13 cellular contexts compared by ENCODE assay signal in the genomic region with DNA sequence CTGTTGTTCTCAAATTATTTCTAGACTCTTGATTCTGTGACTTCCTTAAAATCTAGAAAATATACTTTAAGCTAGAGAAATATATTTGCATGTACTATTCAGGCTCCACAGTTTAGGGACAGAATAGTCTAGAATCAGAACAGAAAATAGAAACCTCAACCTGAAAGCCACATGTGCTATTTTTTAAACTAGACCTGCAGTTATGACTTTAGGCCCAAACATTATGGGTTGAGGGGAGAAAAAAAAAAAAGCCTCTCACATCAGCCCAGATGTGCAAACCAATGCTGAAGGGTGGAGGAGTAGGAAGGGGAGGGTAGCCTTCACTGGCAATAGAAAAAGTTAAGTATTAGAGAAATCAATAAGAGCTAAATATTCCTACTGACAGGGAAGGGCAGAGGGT. TPM values are rescaled to one million over a fixed set of nuclear protein-coding genes. Genes with fewer than 3 reads are reported as not detected.
DNase-seq lines count a peak whose midpoint lies in the region; ATAC-seq lines count a peak whose summit lies in the region.
"Had no signal": no experiment of that assay in that cellular context is flagged by ENCODE, and none has a peak within 500 bp of the region (broad histone marks: within the 10 kb centered on the region; RNA-seq: fewer than 3 reads in every experiment).

No MANE protein-coding gene starts in this region.

- H3K36me3 Mint-ChIP-seq in activated T-helper 1 cell treated with anti-CD3 and anti-CD28 coated beads, Interleukin-12 subunit alpha, Interleukin-12 subunit beta, Interleukin-2, Interleukin-4 antibody, amounts not matched to agents 30 ng/mL and 10 ng/mL and 1 ng/mL, durations not matched to agents 14 hours and 24 hours and 36 hours (ENCODE audit: low read depth), result peaks cover 27% of the 10 kb centered on the region

- H3K9me3 Mint-ChIP-seq in activated T-helper 1 cell treated with anti-CD3 and anti-CD28 coated beads, Interleukin-12 subunit alpha, Interleukin-12 subunit beta, Interleukin-2, Interleukin-4 antibody, amounts not matched to agents 30 ng/mL and 10 ng/mL and 1 ng/mL, durations not matched to agents 14 hours and 24 hours and 36 hours, result no peaks in the 10 kb centered on the region

- ATAC-seq in GM18520 (IDR thresholded peaks at IDR 0.05; ENCODE audit: unreplicated experiment) (peak; percentile 36), GM21381 (IDR thresholded peaks at IDR 0.05; ENCODE audit: unreplicated experiment) (peak; percentile 53), HG03064 (IDR thresholded peaks at IDR 0.05; ENCODE audit: low read depth, unreplicated experiment) (peak; percentile 36)
- ATAC-seq: sciatic nerve had no signal

- H3K9me3 ChIP-seq in HAP-1, result no peaks in the 10 kb centered on the region
- H3K9me3 ChIP-seq: Caco-2, left ventricle myocardium inferior had no signal

- intact Hi-C loops in activated T-helper 1 cell treated with anti-CD3 and anti-CD28 coated beads, Interleukin-12 subunit alpha, Interleukin-12 subunit beta, Interleukin-2, Interleukin-4 antibody, amounts not matched to agents 30 ng/mL and 10 ng/mL and 1 ng/mL, durations not matched to agents 14 hours and 24 hours and 36 hours (cut with micrococcal nuclease), result loop anchor here (1.0 to 2.0 kb wide), 3 partner anchors 15 to 354 kb away; no protein-coding TSS in a partner anchor

- peaks cover 75% of the 10 kb centered on the region for H3K4me1 Mint-ChIP-seq in activated T-helper 1 cell treated with anti-CD3 and anti-CD28 coated beads, Interleukin-12 subunit alpha, Interleukin-12 subunit beta, Interleukin-2, Interleukin-4 antibody, amounts not matched to agents 30 ng/mL and 10 ng/mL and 1 ng/mL, durations not matched to agents 14 hours and 24 hours and 36 hours (ENCODE audit: low read depth)

- H3K27ac Mint-ChIP-seq in activated T-helper 1 cell treated with anti-CD3 and anti-CD28 coated beads, Interleukin-12 subunit alpha, Interleukin-12 subunit beta, Interleukin-2, Interleukin-4 antibody, amounts not matched to agents 30 ng/mL and 10 ng/mL and 1 ng/mL, durations not matched to agents 14 hours and 24 hours and 36 hours, result peak overlapping the region; percentile 84

- H3K4me3 ChIP-seq in HAP-1, result no peak overlapping the region
- H3K4me3 ChIP-seq: left ventricle myocardium inferior had no signal

- H3K4me1 ChIP-seq in HAP-1, result peaks cover 13% of the 10 kb centered on the region

- no peaks in the 10 kb centered on the region for H3K27me3 ChIP-seq in HAP-1 (ENCODE audit: low read depth)

- peak overlapping the region; percentile 74 for H3K4me3 Mint-ChIP-seq in activated T-helper 1 cell treated with anti-CD3 and anti-CD28 coated beads, Interleukin-12 subunit alpha, Interleukin-12 subunit beta, Interleukin-2, Interleukin-4 antibody, amounts not matched to agents 30 ng/mL and 10 ng/mL and 1 ng/mL, durations not matched to agents 14 hours and 24 hours and 36 hours

- in situ Hi-C loops in HAP-1 (cut with MboI; ENCODE audit: low sequenced_read_pairs), result no loop called here

- no peaks in the 10 kb centered on the region for H3K36me3 ChIP-seq in HAP-1 (replicated peaks)
- H3K36me3 ChIP-seq: left ventricle myocardium inferior had no signal

- no peaks in the 10 kb centered on the region for H3K27me3 Mint-ChIP-seq in activated T-helper 1 cell treated with anti-CD3 and anti-CD28 coated beads, Interleukin-12 subunit alpha, Interleukin-12 subunit beta, Interleukin-2, Interleukin-4 antibody, amounts not matched to agents 30 ng/mL and 10 ng/mL and 1 ng/mL, durations not matched to agents 14 hours and 24 hours and 36 hours (ENCODE audit: insufficient read depth)

- DNase-seq in activated T-helper 1 cell treated with anti-CD3 and anti-CD28 coated beads, Interleukin-12 subunit alpha, Interleukin-12 subunit beta, Interleukin-2, Interleukin-4 antibody, amounts not matched to agents 30 ng/mL and 10 ng/mL and 1 ng/mL, durations not matched to agents 14 hours and 24 hours and 36 hours (ENCODE audit: low spot score), result no peak
- DNase-seq in NCI-H69 (lab: John Stamatoyannopoulos, UW) (no peak), HAP-1 (ENCODE audit: low spot score in 2 of 2) (no peak), HuH-7.5 (ENCODE audit: low spot score) (no peak), hypothalamus (lab: John Stamatoyannopoulos, UW) (no peak)
- DNase-seq: activated CD4-positive, alpha-beta T cell treated with anti-CD3 and anti-CD28 coated beads for 1 hour; Caco-2; H7; left ventricle myocardium inferior had no signal

RNA-seq across cellular contexts. Expression of a gene that starts 35.7 kb away (rescaled TPM):
- total RNA-seq in activated T-helper 1 cell treated with anti-CD3 and anti-CD28 coated beads, Interleukin-12 subunit alpha, Interleukin-12 subunit beta, Interleukin-2, Interleukin-4 antibody, amounts not matched to agents 30 ng/mL and 10 ng/mL and 1 ng/mL, durations not matched to agents 14 hours and 24 hours and 36 hours, result 93.9 and 97.6 TPM in 2 replicates
